32 cellular contexts compared by ENCODE assay signal in the genomic region with DNA sequence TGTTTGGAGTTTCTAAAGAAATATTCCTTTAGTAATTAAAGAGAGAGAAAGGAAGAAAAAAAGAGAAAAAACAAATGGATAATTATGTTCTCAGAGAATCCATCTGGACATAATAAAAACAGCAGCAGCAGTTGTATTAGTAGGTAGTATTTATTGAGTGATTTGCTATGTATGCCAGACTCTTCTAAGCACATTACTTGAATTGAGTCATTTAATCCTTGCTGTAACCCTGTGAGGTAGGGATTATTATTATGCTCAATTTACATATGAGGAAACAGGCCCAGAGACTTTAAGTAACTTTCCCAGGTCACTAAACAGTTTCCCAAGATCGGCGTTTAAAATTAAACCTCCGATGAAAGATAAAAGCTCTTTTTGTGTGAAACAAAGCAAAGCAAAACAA.
"Had no signal": no experiment of that assay in that cellular context is flagged by ENCODE, and none has a peak within 500 bp of the region (broad histone marks: within the 10 kb centered on the region; RNA-seq: fewer than 3 reads in every experiment).

No MANE protein-coding gene starts in this region.

- H3K9me3 Mint-ChIP-seq: activated CD4-positive, alpha-beta memory T cell treated with anti-CD3 and anti-CD28 coated beads for 36 hours; activated CD4-positive, alpha-beta T cell treated with anti-CD3 and anti-CD28 coated beads, Interleukin-2, amount 10 ng/mL, durations not matched to agents 7 days and 5 days; activated naive CD8-positive, alpha-beta T cell treated with anti-CD3 and anti-CD28 coated beads, Interleukin-2, amount 10 ng/mL, durations not matched to agents 7 days and 5 days; activated T-cell treated with anti-CD3 and anti-CD28 coated beads, Interleukin-2, amount 50 U/mL, for 4 hours; activated T-helper 1 cell treated with anti-CD3 and anti-CD28 coated beads, Interleukin-12 subunit alpha, Interleukin-12 subunit beta, Interleukin-2, Interleukin-4 antibody, amounts not matched to agents 30 ng/mL and 10 ng/mL and 1 ng/mL, durations not matched to agents 14 hours and 24 hours and 36 hours; central memory CD8-positive, alpha-beta T cell; WTC11 had no signal

- H3K36me3 ChIP-seq: ascending aorta, cardiac muscle cell, MG63, SJCRH30 had no signal

- H3K4me1 ChIP-seq: ascending aorta, SJCRH30 had no signal

- H3K4me3 Mint-ChIP-seq: activated CD4-positive, alpha-beta memory T cell treated with anti-CD3 and anti-CD28 coated beads for 36 hours; activated CD4-positive, alpha-beta T cell treated with anti-CD3 and anti-CD28 coated beads for 36 hours; activated CD4-positive, alpha-beta T cell treated with anti-CD3 and anti-CD28 coated beads, Interleukin-2, amount 10 ng/mL, durations not matched to agents 7 days and 5 days; activated naive CD8-positive, alpha-beta T cell treated with anti-CD3 and anti-CD28 coated beads, Interleukin-2, amount 10 ng/mL, durations not matched to agents 7 days and 5 days; activated T-cell treated with anti-CD3 and anti-CD28 coated beads, Interleukin-2, amount 50 U/mL, for 4 hours; activated T-helper 1 cell treated with anti-CD3 and anti-CD28 coated beads, Interleukin-12 subunit alpha, Interleukin-12 subunit beta, Interleukin-2, Interleukin-4 antibody, amounts not matched to agents 30 ng/mL and 10 ng/mL and 1 ng/mL, durations not matched to agents 14 hours and 24 hours and 36 hours; central memory CD8-positive, alpha-beta T cell; WTC11 had no signal

- H3K4me3 ChIP-seq: ascending aorta, cardiac muscle cell, MG63, SJCRH30, SK-N-MC had no signal

- ATAC-seq: activated CD4-positive, alpha-beta T cell treated with anti-CD3 and anti-CD28 coated beads for 36 hours; activated CD4-positive, CD25-positive, alpha-beta regulatory T cell treated with anti-CD3 and anti-CD28 coated beads, Interleukin-2, amount 50 U/mL, for 24 hours; activated T-cell treated with anti-CD3 and anti-CD28 coated beads, Interleukin-2, amount 50 U/mL, for 4 hours; Panc1; WTC11 had no signal

- H3K9me3 ChIP-seq: ascending aorta, MG63, SJCRH30 had no signal

- DNase-seq: activated CD4-positive, alpha-beta memory T cell treated with anti-CD3 and anti-CD28 coated beads for 36 hours; activated CD4-positive, alpha-beta T cell treated with anti-CD3 and anti-CD28 coated beads for 36 hours; activated CD4-positive, alpha-beta T cell treated with anti-CD3 and anti-CD28 coated beads, Interleukin-2, amount 10 ng/mL, durations not matched to agents 7 days and 5 days; activated CD8-positive, alpha-beta memory T cell treated with anti-CD3 and anti-CD28 coated beads, Interleukin-2, amount 50 U/mL, for 4 hours; activated effector memory CD4-positive, alpha-beta T cell treated with Interleukin-2 at 50 U/mL for 16 hours; activated naive CD4-positive, alpha-beta T cell treated with anti-CD3 and anti-CD28 coated beads, Interleukin-2, amount 50 U/mL, for 16 hours; activated naive CD8-positive, alpha-beta T cell treated with anti-CD3 and anti-CD28 coated beads, Interleukin-2, amount 10 ng/mL, durations not matched to agents 7 days and 5 days; activated T-cell treated with anti-CD3 and anti-CD28 coated beads for 4 hours; activated T-cell treated with anti-CD3 and anti-CD28 coated beads, Interleukin-2, amount 50 U/mL, for 4 hours; amygdala; Kasumi-1; KG1; MG63; NCI-H1048; NCI-H1105 treated with DMSO at 0.1 percent for 48 hours; NCI-H1436; NCI-H187 treated with DMSO at 0.1 percent for 48 hours; NCI-H2081; NCI-H2171 treated with DMSO at 0.1 percent for 48 hours; NCI-H2227 treated with DMSO at 0.1 percent for 48 hours; NCI-H446; NCI-H510A treated with DMSO at 0.1 percent for 48 hours; SHP77; SJCRH30 had no signal

- H3K27ac ChIP-seq: ascending aorta, cardiac muscle cell, SJCRH30, SK-N-MC had no signal

- H3K27me3 Mint-ChIP-seq: activated CD4-positive, alpha-beta memory T cell treated with anti-CD3 and anti-CD28 coated beads for 36 hours; activated CD4-positive, alpha-beta T cell treated with anti-CD3 and anti-CD28 coated beads for 36 hours; activated CD4-positive, alpha-beta T cell treated with anti-CD3 and anti-CD28 coated beads, Interleukin-2, amount 10 ng/mL, durations not matched to agents 7 days and 5 days had no signal

- H3K27ac Mint-ChIP-seq: activated CD4-positive, alpha-beta memory T cell treated with anti-CD3 and anti-CD28 coated beads for 36 hours; activated CD4-positive, alpha-beta T cell treated with anti-CD3 and anti-CD28 coated beads for 36 hours; activated CD4-positive, alpha-beta T cell treated with anti-CD3 and anti-CD28 coated beads, Interleukin-2, amount 10 ng/mL, durations not matched to agents 7 days and 5 days; activated naive CD8-positive, alpha-beta T cell treated with anti-CD3 and anti-CD28 coated beads, Interleukin-2, amount 10 ng/mL, durations not matched to agents 7 days and 5 days; activated T-helper 1 cell treated with anti-CD3 and anti-CD28 coated beads, Interleukin-12 subunit alpha, Interleukin-12 subunit beta, Interleukin-2, Interleukin-4 antibody, amounts not matched to agents 30 ng/mL and 10 ng/mL and 1 ng/mL, durations not matched to agents 14 hours and 24 hours and 36 hours; WTC11 had no signal

- H3K27me3 ChIP-seq: ascending aorta, cardiac muscle cell had no signal

- H3K36me3 Mint-ChIP-seq: activated naive CD8-positive, alpha-beta T cell treated with anti-CD3 and anti-CD28 coated beads, Interleukin-2, amount 10 ng/mL, durations not matched to agents 7 days and 5 days; WTC11 had no signal
